18 cellular contexts compared by ENCODE assay signal in the genomic region with DNA sequence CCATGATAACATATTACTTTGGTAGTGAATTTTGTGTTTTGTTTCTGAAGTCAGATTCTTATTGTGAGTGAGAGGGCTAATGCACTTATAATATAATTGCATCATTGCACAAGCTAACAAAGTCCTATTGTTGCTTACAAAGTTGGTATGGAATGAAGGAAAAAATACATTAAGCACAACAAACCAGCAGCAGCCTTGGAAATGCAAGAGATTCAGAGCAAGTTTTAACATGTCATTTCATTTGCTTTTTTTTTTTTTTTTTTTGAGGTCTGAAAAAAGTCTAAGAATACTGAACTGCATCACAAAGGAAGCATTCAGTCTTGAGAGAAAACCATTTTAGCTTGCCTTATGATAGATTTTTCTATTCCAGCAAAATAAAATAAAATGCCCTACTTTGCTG. TPM values are rescaled to one million over a fixed set of nuclear protein-coding genes. Genes with fewer than 3 reads are reported as not detected.
"Had no signal": no experiment of that assay in that cellular context is flagged by ENCODE, and none has a peak within 500 bp of the region (broad histone marks: within the 10 kb centered on the region; RNA-seq: fewer than 3 reads in every experiment).

No MANE protein-coding gene starts in this region.

- H3K27ac ChIP-seq: hepatocyte, thyroid gland, WERI-Rb-1 had no signal

- H3K4me1 ChIP-seq: thyroid gland had no signal

- H3K27me3 ChIP-seq: hepatocyte, thyroid gland had no signal

- H2AFZ ChIP-seq: hepatocyte had no signal

- DNase-seq: activated CD4-positive, alpha-beta T cell treated with anti-CD3 and anti-CD28 coated beads, Interleukin-2, amount 50 U/mL, for 4 hours; activated naive CD8-positive, alpha-beta T cell treated with anti-CD3 and anti-CD28 coated beads, Interleukin-2, amount 10 ng/mL, durations not matched to agents 7 days and 5 days; anterior cingulate cortex; cortex of kidney; effector CD4-positive, alpha-beta T cell; left cardiac atrium; mesendoderm; nucleus accumbens; posterior cingulate gyrus; stimulated activated CD4-positive, alpha-beta T cell treated with anti-CD3 and anti-CD28 coated beads, Interleukin-12 subunit alpha, Interleukin-12 subunit beta, amount 100 ng/mL, for 4 hours; stimulated activated CD4-positive, alpha-beta T cell treated with anti-CD3 and anti-CD28 coated beads, Interleukin-1b, Interleukin-23, amount 100 ng/mL, for 48 hours; stimulated activated naive CD4-positive, alpha-beta T cell treated with Interleukin-2 at 50 U/mL for 16 hours; thyroid gland; WERI-Rb-1 had no signal

- H3K36me3 ChIP-seq: thyroid gland, WERI-Rb-1 had no signal

- ATAC-seq: left cardiac atrium; natural killer cell treated with Interleukin-12 subunit alpha and Interleukin-12 subunit beta and Interleukin-15 and Interleukin-18, amount 100 ng/mL, for 72 hours had no signal

- H3K79me2 ChIP-seq: hepatocyte had no signal

- H3K4me3 ChIP-seq: hepatocyte, thyroid gland had no signal

- H3K9me3 ChIP-seq: thyroid gland had no signal

- H3K4me2 ChIP-seq: hepatocyte had no signal

RNA-seq across cellular contexts. Expression of a gene that starts 57.6 kb away (rescaled TPM):
- total RNA-seq: activated naive CD8-positive, alpha-beta T cell treated with anti-CD3 and anti-CD28 coated beads, Interleukin-2, amount 10 ng/mL, durations not matched to agents 7 days and 5 days; activated T-helper 1 cell treated with anti-CD3 and anti-CD28 coated beads, Interleukin-12 subunit alpha, Interleukin-12 subunit beta, Interleukin-2, Interleukin-4 antibody, amounts not matched to agents 30 ng/mL and 10 ng/mL and 1 ng/mL, durations not matched to agents 14 hours and 24 hours and 36 hours; natural killer cell treated with Interleukin-12 subunit alpha and Interleukin-12 subunit beta and Interleukin-15 and Interleukin-18, amount 100 ng/mL, for 72 hours; T-helper 2 cell treated with Interferon-gamma antibody and Interleukin-4, amounts not matched to agents 100 ng/mL and 5 ng/mL, for 36 hours had no signal
